In the genomic region with DNA sequence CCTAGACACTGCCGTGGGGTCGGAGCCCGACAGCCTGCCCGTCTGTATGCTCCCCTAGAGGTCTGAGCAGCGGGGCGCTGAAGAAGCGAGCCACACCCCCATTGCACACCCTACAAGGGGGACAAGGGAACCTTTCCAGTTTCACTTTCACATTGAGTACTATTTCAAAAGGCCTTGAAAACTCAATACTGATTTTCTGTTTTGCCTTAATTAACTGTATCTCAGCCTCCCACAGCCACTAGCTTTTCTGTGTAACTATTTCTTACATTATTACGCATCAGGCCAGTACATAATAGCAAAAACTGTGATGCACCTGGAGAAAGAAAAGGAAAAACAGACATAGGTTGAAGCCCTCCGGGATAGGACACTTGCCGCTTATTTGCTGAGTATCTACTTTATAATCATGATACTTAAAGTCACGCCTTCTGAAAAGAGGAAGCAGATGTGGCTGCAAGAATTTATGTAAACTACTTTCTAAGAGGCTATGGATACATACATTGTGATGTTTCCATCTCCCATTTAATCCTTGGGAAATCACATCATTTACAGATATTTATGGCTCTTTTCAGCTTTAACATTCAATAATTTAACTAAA, we compare ENCODE assay signal across 8 cellular contexts.
DNase-seq lines count a peak whose midpoint lies in the region; ATAC-seq and TF ChIP-seq lines count a peak whose summit lies in the region.

No MANE protein-coding gene starts in this region.

- H4K20me1 ChIP-seq in KMS-11 (ENCODE audit: insufficient read depth), result no peaks in the 10 kb centered on the region

- H3K27me3 ChIP-seq in KMS-11 (ENCODE audit: insufficient read depth, low read depth) (no peaks in the 10 kb centered on the region), left ventricle myocardium inferior (ENCODE audit: low read depth) (no peaks in the 10 kb centered on the region), vagina (no peaks in the 10 kb centered on the region)

- no peak for TF ChIP-seq POLR2A in vagina (IDR thresholded peaks at IDR 0.05)

- peak overlapping the region; percentile 75 for H3K4me2 ChIP-seq in KMS-11

- intact Hi-C loops in left ventricle myocardium inferior (cut with micrococcal nuclease) (no loop called here), vagina (cut with DNase I) (no loop called here)

- H3K4me3 Mint-ChIP-seq in activated CD4-positive, alpha-beta memory T cell treated with anti-CD3 and anti-CD28 coated beads, Interleukin-2, amount 10 ng/mL, durations not matched to agents 7 days and 5 days, result peak overlapping the region; percentile 64

- H3K4me1 Mint-ChIP-seq in activated CD4-positive, alpha-beta memory T cell treated with anti-CD3 and anti-CD28 coated beads, Interleukin-2, amount 10 ng/mL, durations not matched to agents 7 days and 5 days, result peaks cover 7% of the 10 kb centered on the region

- H3K79me2 ChIP-seq in KMS-11 (ENCODE audit: insufficient read depth, low read depth), result no peaks in the 10 kb centered on the region

- ATAC-seq in GM19463 (IDR thresholded peaks at IDR 0.05; ENCODE audit: unreplicated experiment), result peak; percentile 92

- CTCF ChIA-PET in activated CD4-positive, alpha-beta memory T cell treated with anti-CD3 and anti-CD28 coated beads, Interleukin-2, amount 10 ng/mL, durations not matched to agents 7 days and 5 days (lab: Charles Lee), result no interaction called here

- H3K27ac Mint-ChIP-seq in activated CD4-positive, alpha-beta memory T cell treated with anti-CD3 and anti-CD28 coated beads, Interleukin-2, amount 10 ng/mL, durations not matched to agents 7 days and 5 days, result peak overlapping the region; percentile 22

- H3K27me3 Mint-ChIP-seq in activated CD4-positive, alpha-beta memory T cell treated with anti-CD3 and anti-CD28 coated beads, Interleukin-2, amount 10 ng/mL, durations not matched to agents 7 days and 5 days, result no peaks in the 10 kb centered on the region

- H2AFZ ChIP-seq in KMS-11 (ENCODE audit: low read depth), result peak overlapping the region; percentile 93

- no peaks in the 10 kb centered on the region for H3K36me3 Mint-ChIP-seq in activated CD4-positive, alpha-beta memory T cell treated with anti-CD3 and anti-CD28 coated beads, Interleukin-2, amount 10 ng/mL, durations not matched to agents 7 days and 5 days (ENCODE audit: low read depth)

- H3K9ac ChIP-seq in KMS-11, result peak overlapping the region; percentile 67

- H3K4me1 ChIP-seq in KMS-11 (ENCODE audit: low read depth, poor library complexity, severe bottlenecking) (peaks cover 13% of the 10 kb centered on the region), left ventricle myocardium inferior (no peaks in the 10 kb centered on the region), vagina (no peaks in the 10 kb centered on the region)

- H3K9me3 ChIP-seq in left ventricle myocardium inferior (replicated peaks), result peaks cover 4% of the 10 kb centered on the region
- H3K9me3 ChIP-seq in vagina, result no peaks in the 10 kb centered on the region

- peak; percentile 45 for DNase-seq in activated CD4-positive, alpha-beta memory T cell treated with anti-CD3 and anti-CD28 coated beads, Interleukin-2, amount 10 ng/mL, durations not matched to agents 7 days and 5 days
- peak; percentile 4 to 38 for DNase-seq in stimulated activated CD4-positive, alpha-beta T cell treated with anti-CD3 and anti-CD28 coated beads, Interleukin-4, amount 100 ng/mL, for 4 hours
- no peak for DNase-seq in NCI-H2081 (lab: John Stamatoyannopoulos, UW)
- DNase-seq in left ventricle myocardium inferior, result no peak
- DNase-seq in DMS 273 treated with DMSO at 0.1 percent for 48 hours (lab: John Stamatoyannopoulos, UW), result no peak
- no peak for DNase-seq in vagina (ENCODE audit: extremely low spot score in 2 of 2)

- no peaks in the 10 kb centered on the region for H3K9me3 Mint-ChIP-seq in activated CD4-positive, alpha-beta memory T cell treated with anti-CD3 and anti-CD28 coated beads, Interleukin-2, amount 10 ng/mL, durations not matched to agents 7 days and 5 days

- H3K4me3 ChIP-seq in KMS-11 (IDR thresholded peaks at IDR 0.05; ENCODE audit: insufficient read depth, low read depth, low read length), result no peak overlapping the region
- no peak overlapping the region for H3K4me3 ChIP-seq in left ventricle myocardium inferior
- no peak overlapping the region for H3K4me3 ChIP-seq in vagina

- H3K27ac ChIP-seq in KMS-11 (peak overlapping the region; percentile 53), left ventricle myocardium inferior (replicated peaks) (no peak overlapping the region), vagina (no peak overlapping the region)

- POLR2A ChIA-PET in activated CD4-positive, alpha-beta memory T cell treated with anti-CD3 and anti-CD28 coated beads, Interleukin-2, amount 10 ng/mL, durations not matched to agents 7 days and 5 days (lab: Charles Lee), result no interaction called here

- no peak for TF ChIP-seq CTCF in KMS-11 (conservative IDR thresholded peaks at IDR 0.05; ENCODE audit: low read depth, low read length)
- TF ChIP-seq CTCF in left ventricle myocardium inferior (IDR thresholded peaks at IDR 0.05; ENCODE audit: borderline replicate concordance), result no peak
- no peak for TF ChIP-seq CTCF in vagina (IDR thresholded peaks at IDR 0.05)

- H3K36me3 ChIP-seq in KMS-11 (ENCODE audit: insufficient read depth) (no peaks in the 10 kb centered on the region), left ventricle myocardium inferior (no peaks in the 10 kb centered on the region), vagina (no peaks in the 10 kb centered on the region)

Comparison
In these comparisons a context has a peak if more than half of its experiments do, and no peak if none do; other contexts are left out.
1. DNase-seq: peak in activated CD4-positive, alpha-beta memory T cell treated with anti-CD3 and anti-CD28 coated beads, Interleukin-2, amount 10 ng/mL, durations not matched to agents 7 days and 5 days (single experiment) and stimulated activated CD4-positive, alpha-beta T cell treated with anti-CD3 and anti-CD28 coated beads, Interleukin-4, amount 100 ng/mL, for 4 hours (2 of 2); none in NCI-H2081 (0 of 2), left ventricle myocardium inferior (single experiment), DMS 273 treated with DMSO at 0.1 percent for 48 hours (single experiment) and vagina (0 of 2).